In the genomic region with DNA sequence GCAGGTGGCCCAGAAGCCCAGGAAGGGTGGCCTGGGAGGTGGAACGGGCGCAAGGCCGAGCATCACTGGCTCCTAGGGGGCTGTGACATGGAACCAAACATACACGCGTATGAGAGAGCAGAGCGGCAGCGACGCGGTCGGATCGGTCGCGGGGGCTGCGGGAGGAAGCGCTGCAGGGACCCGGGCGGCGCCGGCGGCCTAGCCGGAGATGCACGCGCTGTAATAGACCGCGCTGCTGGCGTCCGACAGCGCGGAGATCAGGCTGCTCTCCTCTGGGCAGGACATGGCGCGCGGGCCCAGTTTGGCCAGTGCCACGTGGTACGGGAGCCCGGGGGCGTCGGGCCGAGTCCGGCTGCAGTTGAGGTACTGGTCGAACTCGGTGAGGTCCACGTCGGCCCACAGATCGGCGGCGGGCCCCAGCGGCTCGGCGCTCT, we compare ENCODE assay signal across 16 cellular contexts. TPM values are rescaled to one million over a fixed set of nuclear protein-coding genes. Genes with fewer than 3 reads are reported as not detected.
DNase-seq lines count a peak whose midpoint lies in the region; ATAC-seq, FAIRE-seq and TF ChIP-seq lines count a peak whose summit lies in the region.
"Had no signal": no experiment of that assay in that cellular context is flagged by ENCODE, and none has a peak within 500 bp of the region (broad histone marks: within the 10 kb centered on the region; RNA-seq: fewer than 3 reads in every experiment).

No MANE protein-coding gene starts in this region.

- H2AFZ ChIP-seq in H1 (ENCODE audit: low read length) = no peak overlapping the region
- peak overlapping the region; percentile 45 for H2AFZ ChIP-seq in neural progenitor cell (replicated peaks)

- no peak overlapping the region for H3K27ac Mint-ChIP-seq in neural progenitor cell
- H3K27ac Mint-ChIP-seq: stimulated activated naive CD8-positive, alpha-beta T cell treated with anti-CD3 and anti-CD28 coated beads, Interleukin-15, amount 100 ng/mL, for 72 hours had no signal

- no peaks in the 10 kb centered on the region for H4K20me1 ChIP-seq in H1 (replicated peaks in 1 of 2; ENCODE audit: control insufficient read depth in 1 of 2, insufficient read depth in 2 of 2, low read length in 2 of 2)
- H4K20me1 ChIP-seq in neural progenitor cell (ENCODE audit: low read depth) = peaks cover 18% of the 10 kb centered on the region

- peak overlapping the region; percentile 63 for H3K4me3 Mint-ChIP-seq in neural progenitor cell

- H3K4me2 ChIP-seq in H1 (ENCODE audit: insufficient read depth in 1 of 2, low read depth in 2 of 2, low read length in 2 of 2) (peak overlapping the region; percentile 50 to 66), neural progenitor cell (peak overlapping the region; percentile 67)

- TF ChIP-seq POLR2A in H1 (IDR thresholded peaks at IDR 0.05; ENCODE audit: control extremely low read depth in 1 of 2, low read depth in 2 of 2, low read length in 2 of 2) = no peak

- H4K8ac ChIP-seq in H1 (ENCODE audit: extremely low read depth, insufficient read depth, low read length) = peak overlapping the region; percentile 89; the same call in 1 of the 2 replicates

- H3K4me1 ChIP-seq in BE2C = peaks cover 39% of the 10 kb centered on the region
- peaks cover 14% of the 10 kb centered on the region; the same call in 1 of the 2 replicates for H3K4me1 ChIP-seq in HUES48 (ENCODE audit: control insufficient read depth, insufficient read depth, low read length)
- peaks cover 0 to 28% (median 7%) of the 10 kb centered on the region in 4 experiments; a peak in 6 of 7 replicates for H3K4me1 ChIP-seq in H1 (replicated peaks in 1 of 4; ENCODE audit: control insufficient read depth in 3 of 4, insufficient read depth in 4 of 4, low read length in 3 of 4)
- H3K4me1 ChIP-seq in neural progenitor cell = peaks cover 8% of the 10 kb centered on the region
- H3K4me1 ChIP-seq: adrenal gland had no signal

- H3K14ac ChIP-seq in H1 (ENCODE audit: insufficient read length) = no peak overlapping the region

- H4K5ac ChIP-seq in H1 (ENCODE audit: insufficient read length, low read depth, low read length) = no peak overlapping the region

- POLR2A ChIA-PET in H1 (lab: Charles Lee; ENCODE audit: partially characterized antibody) = interaction anchor here (1.5 kb wide), 1 partner anchor 10 kb away, joined by 3 read pairs; no protein-coding TSS in a partner anchor

- H3K4me3 ChIP-seq in BE2C (ENCODE audit: low read depth, low read length) (peak overlapping the region; percentile 53), HUES48 (ENCODE audit: low read depth, low read length) (peak overlapping the region; percentile 50; the same call in 1 of the 2 replicates), H1 (ENCODE audit: extremely low read depth in 1 of 4, insufficient read depth in 2 of 4, low read depth in 3 of 4, low read length in 4 of 4) (peak overlapping the region; percentile 1 to 50 (median 18); a peak in 5 of 8 replicates), neural progenitor cell (peak overlapping the region; percentile 35)

- H3K27ac ChIP-seq in HUES48 (ENCODE audit: low read depth, low read length) (no peak overlapping the region), H1 (ENCODE audit: low read depth, low read length) (no peak overlapping the region), neural progenitor cell (no peak overlapping the region)

- H2BK5ac ChIP-seq in H1 (ENCODE audit: low read depth, low read length) = no peak overlapping the region

- TF ChIP-seq EP300 in H1 (IDR thresholded peaks at IDR 0.05; ENCODE audit: borderline replicate concordance in 1 of 2, low read depth in 2 of 2, low read length in 2 of 2) = no peak

- H2BK120ac ChIP-seq in H1 (replicated peaks; ENCODE audit: low read depth, low read length) = no peak overlapping the region

- ATAC-seq in GM18861 (IDR thresholded peaks at IDR 0.05; ENCODE audit: unreplicated experiment) (no peak), GM18867 (IDR thresholded peaks at IDR 0.05; ENCODE audit: unreplicated experiment) (no peak)

- no peak overlapping the region for H4K91ac ChIP-seq in H1 (replicated peaks; ENCODE audit: insufficient read length, low read length)

- H3K9ac ChIP-seq in HUES48 (ENCODE audit: low read depth, low read length) (no peak overlapping the region), H1 (replicated peaks in 1 of 4; ENCODE audit: extremely low read depth in 1 of 4, low read depth in 3 of 4, low read length in 3 of 4) (no peak overlapping the region), neural progenitor cell (no peak overlapping the region)

- H3K4ac ChIP-seq in H1 (replicated peaks; ENCODE audit: insufficient read length, low read depth, low read length) = no peak overlapping the region

- no peaks in the 10 kb centered on the region for H3K79me1 ChIP-seq in H1 (ENCODE audit: low read depth, low read length)

- 10% methylated on average over 32 of the region's 49 CpGs; no CpG with 5 or more reads in 1 of the 2 experiments for WGBS in H1 (ENCODE audit: extremely low coverage in 1 of 2, insufficient coverage in 1 of 2, insufficient read length in 1 of 2, insufficient replicate concordance in 2 of 2, low coverage in 1 of 2, low lambda C conversion rate in 2 of 2, missing lambda C conversion rate in 1 of 2), 2 experiments

- H3K4me1 Mint-ChIP-seq in neural progenitor cell = no peaks in the 10 kb centered on the region
- H3K4me1 Mint-ChIP-seq: neural crest cell had no signal

- H3K9me3 Mint-ChIP-seq in neural progenitor cell = no peaks in the 10 kb centered on the region
- H3K9me3 Mint-ChIP-seq: neural crest cell; stimulated activated naive CD8-positive, alpha-beta T cell treated with anti-CD3 and anti-CD28 coated beads, Interleukin-15, amount 100 ng/mL, for 72 hours had no signal

- no peak for TF ChIP-seq CTCF in BE2C (IDR thresholded peaks at IDR 0.05; ENCODE audit: low read depth, low read length)
- no peak; a peak in 1 of 4 replicates for TF ChIP-seq CTCF in H1 (IDR thresholded peaks at IDR 0.05; ENCODE audit: control extremely low read depth in 1 of 3, insufficient read depth in 1 of 3, low read depth in 1 of 3, low read length in 3 of 3)
- TF ChIP-seq CTCF in neural progenitor cell (IDR thresholded peaks at IDR 0.05) = no peak

- FAIRE-seq in H1 (lab: Jason Lieb, UNC) = no peak
- FAIRE-seq: endometrium had no signal

- peaks cover 4% of the 10 kb centered on the region; the same call in 1 of the 2 replicates for H3K23me2 ChIP-seq in H1 (ENCODE audit: low read depth, low read length)

- peaks cover 10% of the 10 kb centered on the region for H3K27me3 ChIP-seq in BE2C
- peaks cover 86% of the 10 kb centered on the region for H3K27me3 ChIP-seq in HUES48 (ENCODE audit: control insufficient read depth, insufficient read depth, low read length)
- H3K27me3 ChIP-seq in H1 (replicated peaks in 1 of 4; ENCODE audit: control insufficient read depth in 3 of 4, extremely low read depth in 1 of 4, insufficient read depth in 3 of 4, low read length in 3 of 4) = peaks cover 44 to 80% (median 67%) of the 10 kb centered on the region in 4 experiments
- peaks cover 100% of the 10 kb centered on the region for H3K27me3 ChIP-seq in neural progenitor cell

- H3K9me3 ChIP-seq in BE2C (no peaks in the 10 kb centered on the region), HUES48 (ENCODE audit: control insufficient read depth, insufficient read depth, low read length) (no peaks in the 10 kb centered on the region), H1 (ENCODE audit: insufficient read depth in 2 of 2, low read depth in 1 of 2, low read length in 1 of 2) (no peaks in the 10 kb centered on the region), neural progenitor cell (ENCODE audit: low read depth) (no peaks in the 10 kb centered on the region)
- H3K9me3 ChIP-seq: adrenal gland had no signal

- H3K36me3 ChIP-seq in BE2C (no peaks in the 10 kb centered on the region), HUES48 (ENCODE audit: control insufficient read depth, insufficient read depth, low read length) (no peaks in the 10 kb centered on the region), H1 (ENCODE audit: control insufficient read depth in 2 of 4, insufficient read depth in 4 of 4, low read length in 3 of 4) (peaks cover 0 to 10% (median 0%) of the 10 kb centered on the region in 4 experiments; a peak in 1 of 8 replicates), neural progenitor cell (no peaks in the 10 kb centered on the region)
- H3K36me3 ChIP-seq: adrenal gland had no signal

- no peaks in the 10 kb centered on the region for H3K79me2 ChIP-seq in H1 (ENCODE audit: control insufficient read depth in 1 of 2, insufficient read depth in 2 of 2, low read length in 2 of 2)
- H3K79me2 ChIP-seq in neural progenitor cell (ENCODE audit: low read depth) = no peaks in the 10 kb centered on the region

- peaks cover 28% of the 10 kb centered on the region for H3F3A ChIP-seq in neural progenitor cell (ENCODE audit: low read depth)

- H3K36me3 Mint-ChIP-seq in neural progenitor cell = no peaks in the 10 kb centered on the region

- H3K18ac ChIP-seq in H1 (ENCODE audit: extremely low read depth, low read length) = peak overlapping the region; percentile 48

- peaks cover 62% of the 10 kb centered on the region for H3K27me3 Mint-ChIP-seq in neural progenitor cell (ENCODE audit: insufficient read depth, low read depth)

- H2BK15ac ChIP-seq in H1 (ENCODE audit: low read length) = no peak overlapping the region

- no peak overlapping the region for H2BK12ac ChIP-seq in H1 (ENCODE audit: low read depth, low read length)

- H2BK20ac ChIP-seq in H1 (ENCODE audit: low read length) = no peak overlapping the region

- DNase-seq in BE2C (peak; percentile 31), H1 (ENCODE audit: low read depth in 1 of 2, low spot score in 2 of 2) (peak in 1 of 2 experiments; percentile 69), neural progenitor cell (ENCODE audit: low spot score) (peak; percentile 68), midbrain (lab: John Stamatoyannopoulos, UW) (no peak), HUDEP-2 (lab: John Stamatoyannopoulos, UW; ENCODE audit: unreplicated experiment in 76 of 76) (no peak)
- DNase-seq: adrenal gland; C1 segment of cervical spinal cord; NCI-H1092; NCI-H774; stimulated activated naive CD8-positive, alpha-beta T cell treated with anti-CD3 and anti-CD28 coated beads, Interleukin-15, amount 100 ng/mL, for 72 hours had no signal

- no peak overlapping the region for H3K56ac ChIP-seq in H1 (replicated peaks; ENCODE audit: insufficient read length, low read depth, low read length)

- H2AK5ac ChIP-seq in H1 (ENCODE audit: low read depth, low read length) = no peak overlapping the region

- CTCF ChIA-PET in H1 (lab: Charles Lee; ENCODE audit: partially characterized antibody) = no interaction called here

- no peak overlapping the region for H3K23ac ChIP-seq in H1 (ENCODE audit: insufficient read length)

- TF ChIP-seq RAD21 in H1 (IDR thresholded peaks at IDR 0.05 in 1 of 2, conservative IDR thresholded peaks at IDR 0.05 in 1 of 2; ENCODE audit: low read depth in 2 of 2, low read length in 2 of 2) = no peak

RNA-seq across cellular contexts. Expression of a gene that starts 1.5 kb away (rescaled TPM):
- polyA plus RNA-seq in BE2C (2012; ENCODE audit: insufficient read depth, insufficient read length, low read depth) = 54.0 TPM
- 0.23 TPM in 1 of 2 replicates, not detected in the other for total RNA-seq in H1 (2021; fragmentation: NEBNext Ultra II Directional; extraction: Animal tissue kit (Norgen Biotek cat#: 25700))
- 0.08 and 0.09 TPM in 2 replicates for polyA plus RNA-seq in H1 (2011; rRNA removed)
- polyA plus RNA-seq in H1 (2011; cell fraction: cytosol; rRNA removed) = not detected
- 0.13 TPM for polyA plus RNA-seq in H1 (2011; cell fraction: nucleus; rRNA removed)
- polyA plus RNA-seq in H1 (2012, experiment 1 of 2) = 0.14 to 0.16 TPM in 2 of 4 replicates, not detected in the others
- 0.22 TPM for polyA plus RNA-seq in H1 (2012, experiment 2 of 2)
- 0.34 TPM for polyA plus RNA-seq in H1 (2013, experiment 1 of 2)
- polyA plus RNA-seq in H1 (2013, experiment 2 of 2) = 0.39 TPM
- polyA minus RNA-seq in H1 (2011; rRNA and poly(A)+ RNA removed) = not detected in 2 replicates
- polyA minus RNA-seq in H1 (2011; cell fraction: cytosol; rRNA and poly(A)+ RNA removed) = not detected
- polyA minus RNA-seq in H1 (2011; cell fraction: nucleus; rRNA and poly(A)+ RNA removed) = 0.30 TPM
- total RNA-seq in neural progenitor cell (ENCODE audit: low replicate concordance) = not detected in 2 replicates
- total RNA-seq: activated CD8-positive, alpha-beta memory T cell treated with anti-CD3 and anti-CD28 coated beads for 36 hours; neural crest cell had no signal

RNA-seq across cellular contexts. Expression of a gene that starts 12.0 kb away (rescaled TPM):
- 20.3 TPM for polyA plus RNA-seq in BE2C (2012; ENCODE audit: insufficient read depth, insufficient read length, low read depth)
- 0.52 and 0.61 TPM in 2 replicates for total RNA-seq in H1 (2021; fragmentation: NEBNext Ultra II Directional; extraction: Animal tissue kit (Norgen Biotek cat#: 25700))
- polyA plus RNA-seq in H1 (2011; rRNA removed) = 0.39 and 0.96 TPM in 2 replicates
- 0.36 TPM for polyA plus RNA-seq in H1 (2011; cell fraction: cytosol; rRNA removed)
- 2.6 TPM for polyA plus RNA-seq in H1 (2011; cell fraction: nucleus; rRNA removed)
- 0.10 to 0.39 TPM (median 0.25 TPM) in 4 replicates for polyA plus RNA-seq in H1 (2012, experiment 1 of 2)
- 0.13 TPM for polyA plus RNA-seq in H1 (2012, experiment 2 of 2)
- 0.57 TPM for polyA plus RNA-seq in H1 (2013, experiment 1 of 2)
- polyA plus RNA-seq in H1 (2013, experiment 2 of 2) = 0.40 TPM
- polyA minus RNA-seq in H1 (2011; rRNA and poly(A)+ RNA removed) = 0.29 and 0.41 TPM in 2 replicates
- polyA minus RNA-seq in H1 (2011; cell fraction: cytosol; rRNA and poly(A)+ RNA removed) = 0.22 TPM
- polyA minus RNA-seq in H1 (2011; cell fraction: nucleus; rRNA and poly(A)+ RNA removed) = 2.3 TPM
- 0.04 and 0.96 TPM in 2 replicates for total RNA-seq in neural progenitor cell (ENCODE audit: low replicate concordance)

RNA-seq across cellular contexts. Expression of a gene that starts 15.0 kb away (rescaled TPM):
- 202 TPM for polyA plus RNA-seq in BE2C (2012; ENCODE audit: insufficient read depth, insufficient read length, low read depth)
- 41.4 and 46.3 TPM in 2 replicates for total RNA-seq in H1 (2021; fragmentation: NEBNext Ultra II Directional; extraction: Animal tissue kit (Norgen Biotek cat#: 25700))
- 42.3 and 66.0 TPM in 2 replicates for polyA plus RNA-seq in H1 (2011; rRNA removed)
- 52.5 TPM for polyA plus RNA-seq in H1 (2011; cell fraction: cytosol; rRNA removed)
- 118 TPM for polyA plus RNA-seq in H1 (2011; cell fraction: nucleus; rRNA removed)
- polyA plus RNA-seq in H1 (2012, experiment 1 of 2) = 34.2 to 60.1 TPM (median 48.8 TPM) in 4 replicates
- polyA plus RNA-seq in H1 (2012, experiment 2 of 2) = 35.4 TPM
- 55.3 TPM for polyA plus RNA-seq in H1 (2013, experiment 1 of 2)
- 51.7 TPM for polyA plus RNA-seq in H1 (2013, experiment 2 of 2)
- 9.5 and 12.8 TPM in 2 replicates for polyA minus RNA-seq in H1 (2011; rRNA and poly(A)+ RNA removed)
- polyA minus RNA-seq in H1 (2011; cell fraction: cytosol; rRNA and poly(A)+ RNA removed) = 14.2 TPM
- polyA minus RNA-seq in H1 (2011; cell fraction: nucleus; rRNA and poly(A)+ RNA removed) = 35.6 TPM
- total RNA-seq in neural progenitor cell (ENCODE audit: low replicate concordance) = 23.2 and 51.2 TPM in 2 replicates

RNA-seq across cellular contexts. Expression of a gene that starts 31.3 kb away (rescaled TPM):
- polyA plus RNA-seq in BE2C (2012; ENCODE audit: insufficient read depth, insufficient read length, low read depth) = 31.1 TPM
- total RNA-seq in H1 (2021; fragmentation: NEBNext Ultra II Directional; extraction: Animal tissue kit (Norgen Biotek cat#: 25700)) = 12.7 and 13.1 TPM in 2 replicates
- polyA plus RNA-seq in H1 (2011; rRNA removed) = 16.8 and 21.9 TPM in 2 replicates
- 14.6 TPM for polyA plus RNA-seq in H1 (2011; cell fraction: cytosol; rRNA removed)
- polyA plus RNA-seq in H1 (2011; cell fraction: nucleus; rRNA removed) = 18.9 TPM
- polyA plus RNA-seq in H1 (2012, experiment 1 of 2) = 9.5 to 12.1 TPM (median 10.6 TPM) in 4 replicates
- 8.8 TPM for polyA plus RNA-seq in H1 (2012, experiment 2 of 2)
- 9.0 TPM for polyA plus RNA-seq in H1 (2013, experiment 1 of 2)
- 8.9 TPM for polyA plus RNA-seq in H1 (2013, experiment 2 of 2)
- 4.3 and 4.8 TPM in 2 replicates for polyA minus RNA-seq in H1 (2011; rRNA and poly(A)+ RNA removed)
- 8.7 TPM for polyA minus RNA-seq in H1 (2011; cell fraction: cytosol; rRNA and poly(A)+ RNA removed)
- 6.3 TPM for polyA minus RNA-seq in H1 (2011; cell fraction: nucleus; rRNA and poly(A)+ RNA removed)
- 2.0 and 11.0 TPM in 2 replicates for total RNA-seq in neural progenitor cell (ENCODE audit: low replicate concordance)

RNA-seq across cellular contexts. Expression of a gene that starts 31.9 kb away (rescaled TPM):
- polyA plus RNA-seq in BE2C (2012; ENCODE audit: insufficient read depth, insufficient read length, low read depth) = 2.7 TPM
- 0.52 and 0.63 TPM in 2 replicates for total RNA-seq in H1 (2021; fragmentation: NEBNext Ultra II Directional; extraction: Animal tissue kit (Norgen Biotek cat#: 25700))
- 0.98 and 2.0 TPM in 2 replicates for polyA plus RNA-seq in H1 (2011; rRNA removed)
- polyA plus RNA-seq in H1 (2011; cell fraction: cytosol; rRNA removed) = 1.3 TPM
- 2.1 TPM for polyA plus RNA-seq in H1 (2011; cell fraction: nucleus; rRNA removed)
- 0.52 to 1.4 TPM (median 1.1 TPM) in 4 replicates for polyA plus RNA-seq in H1 (2012, experiment 1 of 2)
- 0.81 TPM for polyA plus RNA-seq in H1 (2012, experiment 2 of 2)
- polyA plus RNA-seq in H1 (2013, experiment 1 of 2) = 0.39 TPM
- 0.46 TPM for polyA plus RNA-seq in H1 (2013, experiment 2 of 2)
- 1.2 and 1.4 TPM in 2 replicates for polyA minus RNA-seq in H1 (2011; rRNA and poly(A)+ RNA removed)
- 1.4 TPM for polyA minus RNA-seq in H1 (2011; cell fraction: cytosol; rRNA and poly(A)+ RNA removed)
- 0.50 TPM for polyA minus RNA-seq in H1 (2011; cell fraction: nucleus; rRNA and poly(A)+ RNA removed)
- 1.3 and 3.3 TPM in 2 replicates for total RNA-seq in neural progenitor cell (ENCODE audit: low replicate concordance)

Comparison
In these comparisons a context has a peak if more than half of its experiments do, and no peak if none do; other contexts are left out.
1. DNase-seq: peak in BE2C (single experiment) and neural progenitor cell (single experiment); none in midbrain (single experiment) and HUDEP-2 (0 of 76).
2. Peak in every context shown above with its lines, with median percentiles within 50 percentile points of each other: H3K4me3 ChIP-seq.